1 cellular context compared by ENCODE assay signal in genomic region chr11:46669606-46670243, GRCh38.
TF ChIP-seq lines count a peak whose summit lies in the region.

No MANE protein-coding gene starts in this region.

TF ChIP-seq in H1, 55 proteins besides CTCF, POLR2A, EP300 and RAD21:
- TF ChIP-seq CBX5 (IDR thresholded peaks at IDR 0.05; ENCODE audit: low read depth, low read length) (no peak), SIX5 (IDR thresholded peaks at IDR 0.05; ENCODE audit: low read depth, low read length) (no peak), NRF1 (IDR thresholded peaks at IDR 0.05; ENCODE audit: low read depth, low read length) (no peak), BCL11A (IDR thresholded peaks at IDR 0.05; ENCODE audit: low read depth in 2 of 2, low read length in 2 of 2) (no peak), RXRA (IDR thresholded peaks at IDR 0.05; ENCODE audit: insufficient read depth, low read depth, low read length) (no peak)
- TF ChIP-seq, protein P1, sequence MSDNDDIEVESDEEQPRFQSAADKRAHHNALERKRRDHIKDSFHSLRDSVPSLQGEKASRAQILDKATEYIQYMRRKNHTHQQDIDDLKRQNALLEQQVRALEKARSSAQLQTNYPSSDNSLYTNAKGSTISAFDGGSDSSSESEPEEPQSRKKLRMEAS (IDR thresholded peaks at IDR 0.05), result no peak
